1 cellular context compared by ENCODE assay signal in genomic region chr1:93345633-93346471, GRCh38.
TF ChIP-seq lines count a peak whose summit lies in the region.

TSS of gene DR1 (plus strand) at chr1:93345907. CDS start at chr1:93346646, 739 bp downstream.

TF ChIP-seq in GM12878, 131 proteins besides CTCF, POLR2A, EP300 and RAD21 (continued from another document and continues in another):
- TF ChIP-seq NKRF (conservative IDR thresholded peaks at IDR 0.05) (no peak; the same call in none of the 2 replicates), FOS (IDR thresholded peaks at IDR 0.05; ENCODE audit: borderline replicate concordance, extremely low read depth, insufficient read length) (no peak), ZBTB40 (IDR thresholded peaks at IDR 0.05; ENCODE audit: borderline replicate concordance) (peak; percentile 89), ETV6 (conservative IDR thresholded peaks at IDR 0.05 in 1 of 2, IDR thresholded peaks at IDR 0.05 in 1 of 2; ENCODE audit: borderline replicate concordance in 1 of 2, low read depth in 1 of 2) (peak in 1 of 2 experiments; percentile 84; a peak in 2 of 4 replicates), PKNOX1 (IDR thresholded peaks at IDR 0.05) (peak; percentile 32; the same call in 1 of the 2 replicates), USF2 (IDR thresholded peaks at IDR 0.05; ENCODE audit: borderline replicate concordance, low read depth, low read length) (no peak), BMI1 (IDR thresholded peaks at IDR 0.05; ENCODE audit: borderline replicate concordance) (no peak), STAT1 (conservative IDR thresholded peaks at IDR 0.05) (peak; percentile 16; the same call in 1 of the 2 replicates), SPI1 (IDR thresholded peaks at IDR 0.05; ENCODE audit: borderline replicate concordance, insufficient read depth, low read depth, low read length) (no peak), ATF7 (IDR thresholded peaks at IDR 0.05; ENCODE audit: low read depth) (peak; percentile 29; the same call in 1 of the 2 replicates), RUNX3 (IDR thresholded peaks at IDR 0.05; ENCODE audit: low read length) (peak; percentile 67), PAX8 (IDR thresholded peaks at IDR 0.05) (no peak), MXI1 (IDR thresholded peaks at IDR 0.05; ENCODE audit: low read depth, low read length) (peak; percentile 75), SP1 (IDR thresholded peaks at IDR 0.05; ENCODE audit: low read depth, low read length) (peak; percentile 40), RBBP5 (conservative IDR thresholded peaks at IDR 0.05) (peak; percentile 88), SUPT20H (IDR thresholded peaks at IDR 0.05; ENCODE audit: borderline replicate concordance, control insufficient read depth, low read depth, low read length) (no peak), LARP7 (IDR thresholded peaks at IDR 0.05) (peak; percentile 77), GABPA (IDR thresholded peaks at IDR 0.05; ENCODE audit: low read depth) (peak; percentile 92), KLF5 (IDR thresholded peaks at IDR 0.05; ENCODE audit: partially characterized antibody) (peak; percentile 23), BCL11A (IDR thresholded peaks at IDR 0.05; ENCODE audit: low read depth, low read length) (0 out of 2 replicates have a peak, but pooled peaks have one; percentile 4), NFXL1 (IDR thresholded peaks at IDR 0.05; ENCODE audit: borderline replicate concordance) (no peak), E2F8 (IDR thresholded peaks at IDR 0.05; ENCODE audit: low read depth, partially characterized antibody) (no peak), ZNF622 (IDR thresholded peaks at IDR 0.05) (no peak), CBX3 (IDR thresholded peaks at IDR 0.05; ENCODE audit: borderline replicate concordance, low read depth) (no peak), KDM1A (IDR thresholded peaks at IDR 0.05; ENCODE audit: borderline replicate concordance) (no peak), MLLT1 (IDR thresholded peaks at IDR 0.05) (0 out of 2 replicates have a peak, but pooled peaks have one; percentile 17), FOXM1 (IDR thresholded peaks at IDR 0.05; ENCODE audit: low read depth, low read length) (peak; percentile 64; the same call in 1 of the 2 replicates), EED (IDR thresholded peaks at IDR 0.05; ENCODE audit: low read depth) (peak; percentile 66; the same call in 1 of the 2 replicates), RCOR1 (conservative IDR thresholded peaks at IDR 0.05; ENCODE audit: low read depth, low read length) (no peak), ZBTB4 (CRISPR knock-in tag; IDR thresholded peaks at IDR 0.05) (no peak), PBX3 (IDR thresholded peaks at IDR 0.05; ENCODE audit: insufficient replicate concordance, low read depth, low read length) (no peak), PML (IDR thresholded peaks at IDR 0.05; ENCODE audit: low read length) (peak; percentile 98), YBX1 (IDR thresholded peaks at IDR 0.05) (no peak), HSF1 (IDR thresholded peaks at IDR 0.05; ENCODE audit: low read depth, low read length) (no peak), ZNF207 (IDR thresholded peaks at IDR 0.05; ENCODE audit: borderline replicate concordance) (no peak; the same call in 1 of the 2 replicates), RAD51 (IDR thresholded peaks at IDR 0.05) (no peak), IRF5 (IDR thresholded peaks at IDR 0.05; ENCODE audit: borderline replicate concordance) (no peak), POLR2AphosphoS5 (IDR thresholded peaks at IDR 0.05; ENCODE audit: low read length) (peak; percentile 96), CREB1 (IDR thresholded peaks at IDR 0.05; ENCODE audit: low read depth) (peak; percentile 70)
